33 cellular contexts compared by ENCODE assay signal in the genomic region with DNA sequence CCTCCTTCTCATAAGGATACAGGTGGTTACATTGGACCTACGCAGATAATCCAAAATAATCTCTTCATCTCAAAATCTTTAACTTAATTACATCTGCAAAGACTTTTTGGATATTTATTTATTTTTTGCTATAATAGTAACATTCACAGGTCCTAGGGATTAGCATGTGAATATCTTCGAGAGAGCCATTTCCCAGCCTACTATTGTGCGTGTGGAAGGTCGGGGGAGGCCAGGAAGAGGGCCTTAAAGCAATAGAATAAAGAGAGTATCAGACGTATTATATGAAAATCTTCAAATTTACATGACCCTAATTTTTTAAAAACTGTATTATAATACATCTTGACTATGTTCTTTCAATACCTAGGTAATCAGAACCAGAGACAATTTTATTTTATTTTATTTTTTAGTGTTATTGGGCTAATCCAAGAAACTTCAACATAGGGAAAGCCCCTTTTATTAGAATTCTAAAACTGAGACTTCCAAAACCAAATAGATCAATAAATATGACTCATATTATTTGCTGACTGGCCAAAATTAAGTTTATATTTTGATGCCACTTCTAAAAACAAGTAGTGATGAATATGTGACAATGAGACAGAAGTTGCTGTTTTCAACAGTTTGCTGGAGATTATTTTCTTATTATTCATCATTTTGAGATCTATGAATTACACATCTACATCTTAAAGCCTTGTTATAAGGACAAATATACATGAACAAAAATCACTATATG.
"Had no signal": no experiment of that assay in that cellular context is flagged by ENCODE, and none has a peak within 500 bp of the region (broad histone marks: within the 10 kb centered on the region; RNA-seq: fewer than 3 reads in every experiment).

No MANE protein-coding gene starts in this region.

- H3K4me3 ChIP-seq: ascending aorta, breast epithelium, cardiac muscle cell, coronary artery, dorsolateral prefrontal cortex, esophagus muscularis mucosa, gastrocnemius medialis, heart right ventricle had no signal

- DNase-seq: activated CD4-positive, alpha-beta memory T cell treated with anti-CD3 and anti-CD28 coated beads, Interleukin-2, amount 10 ng/mL, durations not matched to agents 7 days and 5 days; activated CD4-positive, alpha-beta T cell treated with anti-CD3 and anti-CD28 coated beads for 1 hour; activated CD4-positive, alpha-beta T cell treated with anti-CD3 and anti-CD28 coated beads for 4 hours; activated CD4-positive, alpha-beta T cell treated with anti-CD3 and anti-CD28 coated beads, Interleukin-2, amount 10 ng/mL, durations not matched to agents 7 days and 5 days; activated CD4-positive, alpha-beta T cell treated with anti-CD3 and anti-CD28 coated beads, Interleukin-2, amount 50 U/mL, for 4 hours; activated CD4-positive, CD25-positive, alpha-beta regulatory T cell; activated CD8-positive, alpha-beta memory T cell treated with anti-CD3 and anti-CD28 coated beads, Interleukin-2, amount 50 U/mL, for 48 hours; activated gamma-delta T cell; activated naive CD4-positive, alpha-beta T cell; activated naive CD4-positive, alpha-beta T cell treated with anti-CD3 and anti-CD28 coated beads, Interleukin-2, amount 10 ng/mL, durations not matched to agents 7 days and 5 days; activated naive CD8-positive, alpha-beta T cell treated with anti-CD3 and anti-CD28 coated beads, Interleukin-2, amount 10 ng/mL, durations not matched to agents 7 days and 5 days; activated T-cell treated with anti-CD3 and anti-CD28 coated beads for 4 hours; activated T-cell treated with anti-CD3 and anti-CD28 coated beads, Interleukin-2, amount 50 U/mL, for 24 hours; activated T-cell treated with anti-CD3 and anti-CD28 coated beads, Interleukin-2, amount 50 U/mL, for 72 hours; central memory CD4-positive, alpha-beta T cell; cerebellar nuclear complex; dorsolateral prefrontal cortex; effector memory CD4-positive, alpha-beta T cell; erythroblast; foreskin keratinocyte; gastrocnemius medialis; glutamatergic neuron; heart right ventricle; T-helper 1 cell; T-helper 17 cell; T1000; WERI-Rb-1 had no signal

- H3K27me3 ChIP-seq: ascending aorta, breast epithelium, cardiac muscle cell, dorsolateral prefrontal cortex, esophagus muscularis mucosa, foreskin keratinocyte, gastrocnemius medialis, heart right ventricle had no signal

- H3K27ac ChIP-seq: ascending aorta, breast epithelium, cardiac muscle cell, coronary artery, dorsolateral prefrontal cortex, esophagus muscularis mucosa, foreskin keratinocyte, gastrocnemius medialis, heart right ventricle, WERI-Rb-1 had no signal

- H3K4me1 ChIP-seq: ascending aorta, breast epithelium, esophagus muscularis mucosa, foreskin keratinocyte, gastrocnemius medialis, heart right ventricle had no signal

- H3K36me3 ChIP-seq: ascending aorta, breast epithelium, cardiac muscle cell, esophagus muscularis mucosa, gastrocnemius medialis, heart right ventricle, WERI-Rb-1 had no signal

- H3K9me3 ChIP-seq: ascending aorta, breast epithelium, esophagus muscularis mucosa, gastrocnemius medialis had no signal

- ATAC-seq: activated naive CD4-positive, alpha-beta T cell treated with anti-CD3 and anti-CD28 coated beads, Interleukin-2, amount 50 U/mL, for 72 hours; activated T-cell treated with anti-CD3 and anti-CD28 coated beads, Interleukin-2, amount 50 U/mL, for 72 hours; foreskin keratinocyte; gastrocnemius medialis; heart right ventricle; T-helper 17 cell had no signal
